ENCODE assay signal across 1 cellular context in genomic region chr2:200747668-200748618, GRCh38.
TF ChIP-seq lines count a peak whose summit lies in the region.

No MANE protein-coding gene starts in this region.

TF ChIP-seq in GM23338, 12 proteins besides CTCF, POLR2A, EP300 and RAD21 (continued from another document):
- TF ChIP-seq EZH2phosphoT487 (IDR thresholded peaks at IDR 0.05; ENCODE audit: unreplicated experiment) (no peak), ETS1 (IDR thresholded peaks at IDR 0.05) (no peak), JUNB (IDR thresholded peaks at IDR 0.05; ENCODE audit: unreplicated experiment) (no peak), STAT1 (IDR thresholded peaks at IDR 0.05; ENCODE audit: unreplicated experiment) (no peak), ZNF331 (CRISPR knock-in tag; IDR thresholded peaks at IDR 0.05; ENCODE audit: low read depth) (no peak), CREB1 (CRISPR knock-in tag; IDR thresholded peaks at IDR 0.05; ENCODE audit: low read depth) (no peak), EZH2 (IDR thresholded peaks at IDR 0.05; ENCODE audit: low read depth, unreplicated experiment) (no peak), ZNF114 (CRISPR knock-in tag; IDR thresholded peaks at IDR 0.05) (no peak), POLR2AphosphoS5 (IDR thresholded peaks at IDR 0.05; ENCODE audit: low read depth) (no peak)
